ENCODE assay signal across 2 cellular contexts in genomic region chrX:23634181-23634580, GRCh38.
A peak's percentile ranks its signal among the peaks of the same experiment; 100 is the strongest.
TF ChIP-seq lines count a peak whose summit lies in the region.

No MANE protein-coding gene starts in this region.

TF ChIP-seq in GM12878, 131 proteins besides CTCF, POLR2A, EP300 and RAD21:
- TF ChIP-seq SMC3 (IDR thresholded peaks at IDR 0.05; ENCODE audit: borderline replicate concordance, low read length) (peak; percentile 6; the same call in 1 of the 2 replicates), BMI1 (IDR thresholded peaks at IDR 0.05; ENCODE audit: borderline replicate concordance) (no peak)
TF ChIP-seq in GM12878: peak in this region for 1.

TF ChIP-seq in neural cell, 6 proteins besides CTCF, POLR2A, EP300 and RAD21:
- TF ChIP-seq POLR2AphosphoS5 (IDR thresholded peaks at IDR 0.05) = no peak
- TF ChIP-seq SMC3 (conservative IDR thresholded peaks at IDR 0.05; ENCODE audit: poor library complexity) = peak; percentile 76
